16 cellular contexts compared by ENCODE assay signal in genomic region chr3:144643778-144644191, GRCh38.
DNase-seq lines count a peak whose midpoint lies in the region; ATAC-seq, FAIRE-seq and TF ChIP-seq lines count a peak whose summit lies in the region.
"Had no signal": no experiment of that assay in that cellular context is flagged by ENCODE, and none has a peak within 500 bp of the region (broad histone marks: within the 10 kb centered on the region; RNA-seq: fewer than 3 reads in every experiment).

No MANE protein-coding gene starts in this region.

- no peak overlapping the region for H3K14ac ChIP-seq in neuronal stem cell (ENCODE audit: low read length)

- no peak overlapping the region for H2BK12ac ChIP-seq in neuronal stem cell (ENCODE audit: low read length)

- no peak overlapping the region for H2AK5ac ChIP-seq in neuronal stem cell (ENCODE audit: low read depth, low read length)

- H3K27me3 ChIP-seq in RWPE2 (ENCODE audit: insufficient read depth, poor library complexity, severe bottlenecking) (no peaks in the 10 kb centered on the region), neuronal stem cell (ENCODE audit: control insufficient read depth in 3 of 3, insufficient read depth in 3 of 3, low read depth in 1 of 3, low read length in 3 of 3) (no peaks in the 10 kb centered on the region)
- H3K27me3 ChIP-seq: BLaER1, colonic mucosa had no signal

- H3K27ac Mint-ChIP-seq in endothelial cell (ENCODE audit: unreplicated experiment) = no peak overlapping the region
- H3K27ac Mint-ChIP-seq: activated naive CD8-positive, alpha-beta T cell had no signal

- TF ChIP-seq POLR2A in GM12891 (IDR thresholded peaks at IDR 0.05; ENCODE audit: low read depth, low read length) = no peak

- no peaks in the 10 kb centered on the region for H3K27me3 Mint-ChIP-seq in endothelial cell (ENCODE audit: unreplicated experiment)
- H3K27me3 Mint-ChIP-seq: activated naive CD8-positive, alpha-beta T cell had no signal

- no peak overlapping the region for H3K23ac ChIP-seq in neuronal stem cell (ENCODE audit: low read depth, low read length, poor library complexity)

- no peak overlapping the region for H2BK15ac ChIP-seq in neuronal stem cell (ENCODE audit: low read length)

- ATAC-seq in RWPE2 (ENCODE audit: low read depth) = peak; percentile 31; the same call in 1 of the 3 replicates
- ATAC-seq: PC-3 had no signal

- H3K36me3 ChIP-seq in RWPE2 (ENCODE audit: low read depth) (no peaks in the 10 kb centered on the region), neuronal stem cell (replicated peaks in 1 of 2; ENCODE audit: control insufficient read depth in 2 of 2, insufficient read depth in 2 of 2, low read length in 2 of 2) (no peaks in the 10 kb centered on the region)
- H3K36me3 ChIP-seq: BLaER1, colonic mucosa had no signal

- H3K4me2 ChIP-seq in neuronal stem cell (ENCODE audit: insufficient read depth, low read length, poor library complexity, severe bottlenecking) = no peak overlapping the region
- H3K4me2 ChIP-seq: BLaER1 had no signal

- H4K91ac ChIP-seq in neuronal stem cell (ENCODE audit: low read depth, low read length, poor library complexity) = no peak overlapping the region

- H2AFZ ChIP-seq in neuronal stem cell (ENCODE audit: low read length) = peak overlapping the region; percentile 78
- H2AFZ ChIP-seq: parathyroid adenoma had no signal

- DNase-seq in Ammon's horn (ENCODE audit: low spot score) (peak; percentile 67), RWPE2 (ENCODE audit: low spot score) (no peak), fibroblast of peridontal ligament (ENCODE audit: extremely low read depth) (peak; percentile 77), neuronal stem cell (ENCODE audit: low spot score) (no peak), GM12891 (ENCODE audit: insufficient read length, low spot score) (no peak), endothelial cell (ENCODE audit: low spot score) (no peak), SKM-1 treated with dmso at 0.1 percent for 144 hours (lab: John Stamatoyannopoulos, UW; ENCODE audit: unreplicated experiment) (no peak), T1000 (lab: John Stamatoyannopoulos, UW) (no peak)
- DNase-seq: activated CD4-positive, alpha-beta T cell treated with anti-CD3 and anti-CD28 coated beads for 1 hour; colonic mucosa; DMS53; NCI-H510A treated with DMSO at 0.1 percent for 48 hours; PC-3 had no signal

- no peaks in the 10 kb centered on the region for H3K4me1 Mint-ChIP-seq in endothelial cell (ENCODE audit: unreplicated experiment)

- H3K4me3 Mint-ChIP-seq in endothelial cell (ENCODE audit: unreplicated experiment) = no peak overlapping the region
- H3K4me3 Mint-ChIP-seq: activated naive CD8-positive, alpha-beta T cell had no signal

- H2BK5ac ChIP-seq in neuronal stem cell (ENCODE audit: low read length) = no peak overlapping the region

- H3K18ac ChIP-seq in neuronal stem cell (ENCODE audit: low read length) = no peak overlapping the region

- no peak overlapping the region for H3K4ac ChIP-seq in neuronal stem cell (ENCODE audit: low read length)

- H3K9me3 ChIP-seq in RWPE2 (ENCODE audit: severe bottlenecking) = no peaks in the 10 kb centered on the region
- H3K9me3 ChIP-seq in neuronal stem cell (replicated peaks in 1 of 2; ENCODE audit: control insufficient read depth in 2 of 2, insufficient read depth in 1 of 2, low read depth in 1 of 2, low read length in 2 of 2) = peaks cover 2 to 5% of the 10 kb centered on the region in 2 donors
- H3K9me3 ChIP-seq: BLaER1, colonic mucosa had no signal

- FAIRE-seq in GM12891 (lab: Jason Lieb, UNC) = no peak

- H3K79me1 ChIP-seq in neuronal stem cell (ENCODE audit: low read depth, low read length) = no peaks in the 10 kb centered on the region

- H3K27ac ChIP-seq in RWPE2 (ENCODE audit: poor library complexity, severe bottlenecking) (no peak overlapping the region), neuronal stem cell (replicated peaks; ENCODE audit: low read length) (no peak overlapping the region)
- H3K27ac ChIP-seq: BLaER1, colonic mucosa, parathyroid adenoma had no signal

- H3K4me1 ChIP-seq in RWPE2 (ENCODE audit: insufficient read depth, poor library complexity, severe bottlenecking) (no peaks in the 10 kb centered on the region), neuronal stem cell (ENCODE audit: control insufficient read depth in 2 of 2, insufficient read depth in 1 of 2, low read depth in 1 of 2, low read length in 2 of 2) (peaks cover 2 to 5% of the 10 kb centered on the region in 2 donors)
- H3K4me1 ChIP-seq: BLaER1, colonic mucosa, parathyroid adenoma had no signal

- TF ChIP-seq CTCF in RWPE2 (IDR thresholded peaks at IDR 0.05; ENCODE audit: poor library complexity, severe bottlenecking) (no peak), endothelial cell (IDR thresholded peaks at IDR 0.05; ENCODE audit: unreplicated experiment) (no peak)

- no peak overlapping the region for H2BK120ac ChIP-seq in neuronal stem cell (ENCODE audit: low read depth, low read length)

- H3K4me3 ChIP-seq in RWPE2 (ENCODE audit: severe bottlenecking) (no peak overlapping the region), neuronal stem cell (ENCODE audit: low read length in 2 of 2) (no peak overlapping the region)
- H3K4me3 ChIP-seq: BLaER1, colonic mucosa had no signal

- no peaks in the 10 kb centered on the region for H3K9me3 Mint-ChIP-seq in endothelial cell (ENCODE audit: unreplicated experiment)

- H4K8ac ChIP-seq in neuronal stem cell (ENCODE audit: low read depth, low read length) = no peak overlapping the region

- H3K36me3 Mint-ChIP-seq in endothelial cell (ENCODE audit: low read depth, unreplicated experiment) = no peaks in the 10 kb centered on the region
- H3K36me3 Mint-ChIP-seq: activated naive CD8-positive, alpha-beta T cell had no signal

- no CpG with 5 or more reads among the region's 3 CpGs for WGBS in neuronal stem cell (ENCODE audit: extremely low coverage in 2 of 2, insufficient read length in 2 of 2, insufficient replicate concordance in 1 of 2), 2 donors

- H3K9ac ChIP-seq in neuronal stem cell (ENCODE audit: low read depth, low read length, poor library complexity) = no peak overlapping the region
- H3K9ac ChIP-seq: BLaER1, parathyroid adenoma had no signal

TF ChIP-seq in GM12891, 5 proteins besides CTCF, POLR2A, EP300 and RAD21:
- TF ChIP-seq POU2F2 (IDR thresholded peaks at IDR 0.05; ENCODE audit: low read depth, low read length) (no peak), POLR2AphosphoS5 (IDR thresholded peaks at IDR 0.05; ENCODE audit: low read depth, low read length) (no peak), TAF1 (IDR thresholded peaks at IDR 0.05; ENCODE audit: low read depth, low read length) (no peak), PAX5 (IDR thresholded peaks at IDR 0.05; ENCODE audit: insufficient read depth, low read length, severe bottlenecking) (no peak), SPI1 (IDR thresholded peaks at IDR 0.05; ENCODE audit: low read depth, low read length) (no peak)

Comparison
In these comparisons a context has a peak if more than half of its experiments do, and no peak if none do; other contexts are left out.
1. DNase-seq: peak in Ammon's horn (single experiment) and fibroblast of peridontal ligament (single experiment); none in RWPE2 (single experiment), neuronal stem cell (single experiment), GM12891 (single experiment), endothelial cell (single experiment), SKM-1 treated with dmso at 0.1 percent for 144 hours (single experiment) and T1000 (single experiment).